In genomic region chr2:49616800-49617199, GRCh38 we compare ENCODE assay signal across 9 cellular contexts.
DNase-seq lines count a peak whose midpoint lies in the region; ATAC-seq, FAIRE-seq and TF ChIP-seq lines count a peak whose summit lies in the region.
"Had no signal": no experiment of that assay in that cellular context is flagged by ENCODE, and none has a peak within 500 bp of the region (broad histone marks: within the 10 kb centered on the region; RNA-seq: fewer than 3 reads in every experiment).

No MANE protein-coding gene starts in this region.

- H3K27me3 Mint-ChIP-seq in CD4-positive, alpha-beta T cell = no peaks in the 10 kb centered on the region

- no peak for ATAC-seq in CD4-positive, alpha-beta T cell (ENCODE audit: poor library complexity)

- H3K27me3 ChIP-seq in small intestine (ENCODE audit: control insufficient read depth in 2 of 2, insufficient read depth in 2 of 2, low read length in 2 of 2) (no peaks in the 10 kb centered on the region), osteoblast (ENCODE audit: insufficient read depth, low read length) (no peaks in the 10 kb centered on the region)
- no peaks in the 10 kb centered on the region for H3K27me3 ChIP-seq in CD4-positive, alpha-beta T cell (ENCODE audit: control insufficient read depth, insufficient read depth, low read length)

- 6 to 15% (median 6%) methylated on average over 2 of the region's 2 CpGs for WGBS in small intestine, 3 donors

- DNase-seq in CMK (ENCODE audit: low read depth) (peak; percentile 12), H4 (ENCODE audit: low spot score) (peak; percentile 49), NCI-H446 (lab: John Stamatoyannopoulos, UW) (peak; percentile 35 to 74), epithelial cell of esophagus (ENCODE audit: low read depth) (peak; percentile 38), small intestine (peak; percentile 9), HK-2 (ENCODE audit: unreplicated experiment) (no peak), osteoblast (ENCODE audit: insufficient read length, low spot score, missing footprints) (no peak)
- DNase-seq in CD4-positive, alpha-beta T cell = no peak

- H3K27ac ChIP-seq in small intestine (ENCODE audit: low read depth in 1 of 2, low read length in 1 of 2) (no peak overlapping the region), osteoblast (ENCODE audit: low read depth, low read length) (no peak overlapping the region)
- H3K27ac ChIP-seq in CD4-positive, alpha-beta T cell (ENCODE audit: low read depth, low read length) = no peak overlapping the region

- no peaks in the 10 kb centered on the region for H3K79me2 ChIP-seq in osteoblast (ENCODE audit: insufficient read depth, low read length)

- POLR2A ChIA-PET in CD4-positive, alpha-beta T cell (lab: Charles Lee) = no interaction called here

- no peaks in the 10 kb centered on the region for H3K9me3 ChIP-seq in small intestine (ENCODE audit: control insufficient read depth, low read depth)
- no peaks in the 10 kb centered on the region for H3K9me3 ChIP-seq in CD4-positive, alpha-beta T cell (ENCODE audit: control insufficient read depth, low read length)
- H3K9me3 ChIP-seq in osteoblast (ENCODE audit: low read depth, low read length) = no peaks in the 10 kb centered on the region

- H3K4me3 ChIP-seq in epithelial cell of esophagus (ENCODE audit: low read length) = no peak overlapping the region
- H3K4me3 ChIP-seq in small intestine (ENCODE audit: low read depth in 1 of 2, low read length in 2 of 2) = no peak overlapping the region
- no peak overlapping the region for H3K4me3 ChIP-seq in osteoblast (ENCODE audit: insufficient read depth, low read length)

- no peaks in the 10 kb centered on the region for H4K20me1 ChIP-seq in osteoblast (ENCODE audit: insufficient read depth, low read length)

- H3K9me3 Mint-ChIP-seq in CD4-positive, alpha-beta T cell = peaks cover 2% of the 10 kb centered on the region

- intact Hi-C loops in CD4-positive, alpha-beta T cell (cut with DNase I, micrococcal nuclease) = no loop called here

- H3K36me3 ChIP-seq in small intestine (ENCODE audit: control insufficient read depth in 2 of 2, insufficient read depth in 2 of 2, low read length in 2 of 2) (no peaks in the 10 kb centered on the region), osteoblast (ENCODE audit: insufficient read depth, low read length) (no peaks in the 10 kb centered on the region)

- H3K4me1 ChIP-seq in small intestine (ENCODE audit: control insufficient read depth in 2 of 2, insufficient read depth in 1 of 2, low read depth in 1 of 2, low read length in 1 of 2) (no peaks in the 10 kb centered on the region), osteoblast (ENCODE audit: insufficient read depth, low read length) (no peaks in the 10 kb centered on the region)

- H2AFZ ChIP-seq in osteoblast (ENCODE audit: low read length) = no peak overlapping the region

- H3K4me3 Mint-ChIP-seq in CD4-positive, alpha-beta T cell = no peak overlapping the region
- H3K4me3 Mint-ChIP-seq: activated naive CD8-positive, alpha-beta T cell had no signal

- H3K4me1 Mint-ChIP-seq in CD4-positive, alpha-beta T cell (ENCODE audit: low read depth) = no peaks in the 10 kb centered on the region

- CTCF ChIA-PET in CD4-positive, alpha-beta T cell (lab: Charles Lee) = interaction anchor here (1.8 kb wide), 1 partner anchor 9 kb away, joined by 6 read pairs; no protein-coding TSS in a partner anchor

- FAIRE-seq in small intestine (lab: Jason Lieb, UNC) = no peak

- H3K36me3 Mint-ChIP-seq in CD4-positive, alpha-beta T cell (ENCODE audit: low read depth) = no peaks in the 10 kb centered on the region
- H3K36me3 Mint-ChIP-seq: activated naive CD8-positive, alpha-beta T cell had no signal

- no peak overlapping the region for H3K27ac Mint-ChIP-seq in CD4-positive, alpha-beta T cell
- H3K27ac Mint-ChIP-seq: activated naive CD8-positive, alpha-beta T cell had no signal

- TF ChIP-seq CTCF in epithelial cell of esophagus (IDR thresholded peaks at IDR 0.05; ENCODE audit: insufficient read depth, low read depth, low read length, missing control alignments) = peak; percentile 45
- TF ChIP-seq CTCF in CD4-positive, alpha-beta T cell (IDR thresholded peaks at IDR 0.05) = no peak
- TF ChIP-seq CTCF in osteoblast (IDR thresholded peaks at IDR 0.05; ENCODE audit: extremely low read depth, low read depth, low read length) = no peak

- H3K4me2 ChIP-seq in osteoblast (ENCODE audit: insufficient read depth, low read length) = no peak overlapping the region

Comparison
In these comparisons a context has a peak if more than half of its experiments do, and no peak if none do; other contexts are left out.
1. DNase-seq: peak in CMK (single experiment), H4 (single experiment), NCI-H446 (2 of 2), epithelial cell of esophagus (single experiment) and small intestine (single experiment); none in HK-2 (single experiment), CD4-positive, alpha-beta T cell (0 of 10) and osteoblast (single experiment).